ENCODE assay signal across 8 cellular contexts in genomic region chr10:93379366-93380042, GRCh38.
DNase-seq lines count a peak whose midpoint lies in the region; ATAC-seq and TF ChIP-seq lines count a peak whose summit lies in the region.
"Had no signal": no experiment of that assay in that cellular context is flagged by ENCODE, and none has a peak within 500 bp of the region (broad histone marks: within the 10 kb centered on the region; RNA-seq: fewer than 3 reads in every experiment).

No MANE protein-coding gene starts in this region.

- no peak overlapping the region for H2BK120ac ChIP-seq in H9 (ENCODE audit: low read depth, low read length, poor library complexity, severe bottlenecking)

- no peaks in the 10 kb centered on the region for H3K9me3 ChIP-seq in H9 (ENCODE audit: control insufficient read depth, low read depth, low read length)
- H3K9me3 ChIP-seq: heart right ventricle had no signal

- H2BK15ac ChIP-seq in H9 (ENCODE audit: low read depth, low read length) = no peak overlapping the region

- no peak overlapping the region for H3T11ph ChIP-seq in H9 (ENCODE audit: low read length)

- no peak overlapping the region for H2AK5ac ChIP-seq in H9 (ENCODE audit: insufficient read length, low read length)

- H3K27me3 ChIP-seq in H9 (ENCODE audit: insufficient read depth, low read length) = no peaks in the 10 kb centered on the region
- H3K27me3 ChIP-seq: heart right ventricle had no signal

- H4K20me1 ChIP-seq in H9 (ENCODE audit: control insufficient read depth, insufficient read depth, insufficient read length) = no peaks in the 10 kb centered on the region

- no peaks in the 10 kb centered on the region for H3K79me2 ChIP-seq in H9 (ENCODE audit: insufficient read depth, low read length)

- H2BK20ac ChIP-seq in H9 (ENCODE audit: low read depth, low read length, poor library complexity, severe bottlenecking) = no peak overlapping the region

- no peak overlapping the region for H3K27ac ChIP-seq in H9 (ENCODE audit: insufficient read length, low read depth, low read length)

- ATAC-seq in stimulated activated naive CD8-positive, alpha-beta T cell treated with anti-CD3 and anti-CD28 coated beads, Interleukin-15, amount 100 ng/mL, for 72 hours = peak; percentile 97
- ATAC-seq in GM21528 (IDR thresholded peaks at IDR 0.05; ENCODE audit: low FRiP score, unreplicated experiment) = no peak
- ATAC-seq: heart right ventricle had no signal

- H3K14ac ChIP-seq in H9 (ENCODE audit: insufficient read depth, low read length) = no peak overlapping the region

- H3K18ac ChIP-seq in H9 (ENCODE audit: insufficient read length, low read depth, low read length) = no peak overlapping the region

- H3K23ac ChIP-seq in H9 (ENCODE audit: insufficient read length, low read depth, low read length) = no peak overlapping the region

- 0 out of 2 replicates have a peak, but pooled peaks cover 2% of the 10 kb centered on the region for H3K4me1 ChIP-seq in H9 (ENCODE audit: insufficient read depth, low read length)

- TF ChIP-seq CTCF in H9 (conservative IDR thresholded peaks at IDR 0.05) = no peak

- H3K79me1 ChIP-seq in H9 (ENCODE audit: insufficient read depth, low read depth, low read length, poor library complexity, severe bottlenecking) = no peaks in the 10 kb centered on the region

- peak; percentile 26 for DNase-seq in HS-5 (ENCODE audit: low read depth)
- peak; percentile 40 for DNase-seq in activated T-cell treated with anti-CD3 and anti-CD28 coated beads, Interleukin-2, amount 50 U/mL, for 24 hours
- peak; percentile 36 for DNase-seq in fibroblast of the conjunctiva (ENCODE audit: low read depth)
- peak; percentile 23 to 75 for DNase-seq in stimulated activated naive CD8-positive, alpha-beta T cell treated with anti-CD3 and anti-CD28 coated beads, Interleukin-15, amount 100 ng/mL, for 72 hours
- DNase-seq in SW480 (ENCODE audit: low spot score) = no peak
- DNase-seq in H9 = no peak
- DNase-seq: heart right ventricle had no signal

- no peak overlapping the region for H3K4ac ChIP-seq in H9 (ENCODE audit: low read depth, low read length)

- H3K27ac Mint-ChIP-seq in activated T-cell treated with anti-CD3 and anti-CD28 coated beads, Interleukin-2, amount 50 U/mL, for 24 hours = peak overlapping the region; percentile 98
- H3K27ac Mint-ChIP-seq in stimulated activated naive CD8-positive, alpha-beta T cell treated with anti-CD3 and anti-CD28 coated beads, Interleukin-15, amount 100 ng/mL, for 72 hours = peak overlapping the region; percentile 79 to 99
- H3K27ac Mint-ChIP-seq in H9 = no peak overlapping the region

- H3K4me2 ChIP-seq in H9 (ENCODE audit: insufficient read depth, insufficient read length, low read length) = no peak overlapping the region

- peaks cover 72% of the 10 kb centered on the region for H3K36me3 Mint-ChIP-seq in activated T-cell treated with anti-CD3 and anti-CD28 coated beads, Interleukin-2, amount 50 U/mL, for 24 hours (ENCODE audit: low read depth)
- H3K36me3 Mint-ChIP-seq in H9 (ENCODE audit: insufficient read depth in 1 of 3, low read depth in 3 of 3) = no peaks in the 10 kb centered on the region

- H3K9ac ChIP-seq in H9 (ENCODE audit: extremely low read depth, insufficient read length, low read length) = no peak overlapping the region

- peaks cover 62% of the 10 kb centered on the region for H3K4me1 Mint-ChIP-seq in activated T-cell treated with anti-CD3 and anti-CD28 coated beads, Interleukin-2, amount 50 U/mL, for 24 hours (ENCODE audit: low read depth)
- H3K4me1 Mint-ChIP-seq in stimulated activated naive CD8-positive, alpha-beta T cell treated with anti-CD3 and anti-CD28 coated beads, Interleukin-15, amount 100 ng/mL, for 72 hours = peaks cover 44% of the 10 kb centered on the region
- H3K4me1 Mint-ChIP-seq in H9 = peaks cover 11 to 14% of the 10 kb centered on the region in 2 experiments

- H2AFZ ChIP-seq in H9 (ENCODE audit: low read length) = no peak overlapping the region

- H4K5ac ChIP-seq in H9 (ENCODE audit: insufficient read length, low read depth, low read length) = no peak overlapping the region

- no CpG with 5 or more reads among the region's 5 CpGs for WGBS in H9 (ENCODE audit: extremely low coverage, insufficient read length, low lambda C conversion rate)

- no peaks in the 10 kb centered on the region for H3K23me2 ChIP-seq in H9 (ENCODE audit: insufficient read length, low read depth, low read length, poor library complexity, severe bottlenecking)

- H3K56ac ChIP-seq in H9 (ENCODE audit: insufficient read length, low read depth, low read length) = no peak overlapping the region

- peaks cover 2% of the 10 kb centered on the region for H3K9me3 Mint-ChIP-seq in activated T-cell treated with anti-CD3 and anti-CD28 coated beads, Interleukin-2, amount 50 U/mL, for 24 hours
- no peaks in the 10 kb centered on the region for H3K9me3 Mint-ChIP-seq in stimulated activated naive CD8-positive, alpha-beta T cell treated with anti-CD3 and anti-CD28 coated beads, Interleukin-15, amount 100 ng/mL, for 72 hours
- H3K9me3 Mint-ChIP-seq in H9 = no peaks in the 10 kb centered on the region; a peak in 1 of 5 replicates

- no peak overlapping the region for H2BK5ac ChIP-seq in H9 (ENCODE audit: insufficient read length, low read length)

- no peak overlapping the region for H4K8ac ChIP-seq in H9 (replicated peaks; ENCODE audit: insufficient read length, low read depth, low read length)

- peak overlapping the region; percentile 51 for H3K4me3 Mint-ChIP-seq in activated T-cell treated with anti-CD3 and anti-CD28 coated beads, Interleukin-2, amount 50 U/mL, for 24 hours
- peak overlapping the region; percentile 25 to 70 for H3K4me3 Mint-ChIP-seq in stimulated activated naive CD8-positive, alpha-beta T cell treated with anti-CD3 and anti-CD28 coated beads, Interleukin-15, amount 100 ng/mL, for 72 hours
- no peak overlapping the region for H3K4me3 Mint-ChIP-seq in H9

- H2BK12ac ChIP-seq in H9 (ENCODE audit: insufficient read length, low read depth, low read length) = no peak overlapping the region

- no peak overlapping the region for H4K91ac ChIP-seq in H9 (ENCODE audit: insufficient read length, low read depth, low read length)

- no peaks in the 10 kb centered on the region for H3K27me3 Mint-ChIP-seq in activated T-cell treated with anti-CD3 and anti-CD28 coated beads, Interleukin-2, amount 50 U/mL, for 24 hours
- peaks cover 5% of the 10 kb centered on the region for H3K27me3 Mint-ChIP-seq in stimulated activated naive CD8-positive, alpha-beta T cell treated with anti-CD3 and anti-CD28 coated beads, Interleukin-15, amount 100 ng/mL, for 72 hours
- no peaks in the 10 kb centered on the region for H3K27me3 Mint-ChIP-seq in H9 (ENCODE audit: low read depth)

Comparison
In these comparisons a context has a peak if more than half of its experiments do, and no peak if none do; other contexts are left out.
1. DNase-seq: peak in HS-5 (single experiment), activated T-cell treated with anti-CD3 and anti-CD28 coated beads, Interleukin-2, amount 50 U/mL, for 24 hours (single experiment), fibroblast of the conjunctiva (single experiment) and stimulated activated naive CD8-positive, alpha-beta T cell treated with anti-CD3 and anti-CD28 coated beads, Interleukin-15, amount 100 ng/mL, for 72 hours (2 of 2); none in SW480 (single experiment) and H9 (single experiment).
2. H3K27ac Mint-ChIP-seq: peak in activated T-cell treated with anti-CD3 and anti-CD28 coated beads, Interleukin-2, amount 50 U/mL, for 24 hours (single experiment) and stimulated activated naive CD8-positive, alpha-beta T cell treated with anti-CD3 and anti-CD28 coated beads, Interleukin-15, amount 100 ng/mL, for 72 hours (2 of 2); none in H9 (0 of 3).
3. H3K4me3 Mint-ChIP-seq: peak in activated T-cell treated with anti-CD3 and anti-CD28 coated beads, Interleukin-2, amount 50 U/mL, for 24 hours (single experiment) and stimulated activated naive CD8-positive, alpha-beta T cell treated with anti-CD3 and anti-CD28 coated beads, Interleukin-15, amount 100 ng/mL, for 72 hours (2 of 2); none in H9 (0 of 2).